8 cellular contexts compared by ENCODE assay signal in the genomic region with DNA sequence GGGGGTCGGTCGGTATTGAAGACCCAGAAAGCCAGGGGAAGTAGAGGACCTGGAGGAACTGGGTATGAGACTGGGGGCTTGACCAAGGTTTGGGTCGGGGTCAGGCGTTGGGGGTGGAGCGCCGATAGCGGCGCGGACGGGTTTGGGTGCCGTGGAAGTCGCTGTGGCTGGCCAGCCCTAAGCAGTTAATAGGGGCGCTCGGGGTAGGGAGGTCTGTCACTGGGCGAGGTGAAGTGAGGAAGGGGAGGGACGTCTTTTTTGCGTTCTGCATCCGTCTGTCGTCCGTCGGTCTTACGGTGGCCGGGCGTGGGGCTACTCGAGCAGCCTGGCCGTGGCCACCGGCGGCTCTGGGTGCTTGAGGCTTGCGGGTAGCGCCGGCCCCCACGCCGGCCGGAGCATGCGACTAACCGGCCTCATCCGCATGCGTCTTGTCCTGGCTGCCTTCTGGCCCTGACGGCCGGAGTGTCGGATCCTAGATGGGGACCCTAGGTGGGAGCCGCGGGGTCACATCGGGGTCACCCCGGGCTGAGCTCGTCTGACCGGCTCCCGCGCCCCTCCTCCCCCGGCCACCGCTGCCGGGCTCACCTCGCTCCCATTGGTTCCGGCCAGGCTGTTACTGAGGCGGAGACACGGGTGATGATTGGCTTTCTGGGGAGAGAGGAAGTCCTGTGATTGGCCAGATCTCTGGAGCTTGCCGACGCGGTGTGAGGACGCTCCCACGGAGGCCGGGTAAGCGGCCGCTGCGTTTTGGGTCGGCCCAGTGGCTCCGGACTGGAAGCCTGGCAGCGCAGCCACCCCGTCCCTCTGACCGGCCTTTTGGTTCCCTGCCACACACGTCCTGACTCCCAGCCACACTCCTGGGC. TPM values are rescaled to one million over a fixed set of nuclear protein-coding genes. Genes with fewer than 3 reads are reported as not detected.
DNase-seq lines count a peak whose midpoint lies in the region; ATAC-seq, FAIRE-seq and TF ChIP-seq lines count a peak whose summit lies in the region.

No MANE protein-coding gene starts in this region.

- H3K27ac ChIP-seq in HUES6 (ENCODE audit: low read depth, low read length) (peak overlapping the region; percentile 44; the same call in 1 of the 2 replicates), PC-3 (ENCODE audit: low read length) (peak overlapping the region; percentile 98)

- FAIRE-seq in D721Med (lab: Jason Lieb, UNC), result no peak

- H3K4me1 Mint-ChIP-seq in activated T-cell treated with anti-CD3 and anti-CD28 coated beads, Interleukin-2, amount 50 U/mL, for 4 hours (ENCODE audit: low read depth), result peaks cover 36% of the 10 kb centered on the region

- H3K4me1 ChIP-seq in HUES6 (ENCODE audit: control insufficient read depth, insufficient read depth, low read length), result peaks cover 11% of the 10 kb centered on the region; the same call in 1 of the 2 replicates
- peaks cover 19% of the 10 kb centered on the region for H3K4me1 ChIP-seq in PC-3 (ENCODE audit: insufficient read depth, low read length)

- H3K9me3 ChIP-seq in HUES6 (ENCODE audit: control insufficient read depth, insufficient read depth, low read depth, low read length), result no peaks in the 10 kb centered on the region
- no peaks in the 10 kb centered on the region for H3K9me3 ChIP-seq in PC-3 (ENCODE audit: low read length)

- H4K20me1 ChIP-seq in PC-3 (ENCODE audit: low read length), result no peaks in the 10 kb centered on the region

- H3K36me3 Mint-ChIP-seq in activated T-cell treated with anti-CD3 and anti-CD28 coated beads, Interleukin-2, amount 50 U/mL, for 4 hours (ENCODE audit: insufficient read depth), result peaks cover 23% of the 10 kb centered on the region

- H3K4me3 ChIP-seq in HUES6 (ENCODE audit: low read depth, low read length) (peak overlapping the region; percentile 95), PC-3 (ENCODE audit: low read length) (peak overlapping the region; percentile 84)

- BruUV-seq in PC-3 (replicated peaks; lab: Mats Ljungman, UMichigan), result no TSS peak

- ATAC-seq in GM21367 (IDR thresholded peaks at IDR 0.05; ENCODE audit: unreplicated experiment), result peak; percentile 29
- ATAC-seq in PC-3, result peak; percentile 67
- ATAC-seq in activated T-cell treated with anti-CD3 and anti-CD28 coated beads, Interleukin-2, amount 50 U/mL, for 4 hours, result peak; percentile 40 to 46

- DNase-seq in D721Med (ENCODE audit: insufficient read length, low spot score), result peak; percentile 75
- DNase-seq in PC-3, result peak; percentile 88
- peak; percentile 71 for DNase-seq in activated T-cell treated with anti-CD3 and anti-CD28 coated beads, Interleukin-2, amount 50 U/mL, for 4 hours
- DNase-seq in erythroblast (lab: John Stamatoyannopoulos, UW), result peak; percentile 92 to 94
- DNase-seq in mucosa of gallbladder (ENCODE audit: low spot score), result peak; percentile 93
- DNase-seq in stimulated activated CD8-positive, alpha-beta memory T cell treated with anti-CD3 and anti-CD28 coated beads, Interleukin-7, amount 100 ng/mL, for 24 hours (ENCODE audit: low read depth), result peak; percentile 72

- CTCF ChIA-PET in PC-3 (lab: Charles Lee), result interaction anchor here (0.5 to 1.4 kb wide), 6 partner anchors 20 to 157 kb away, joined by 3 to 6 read pairs (median 3); no protein-coding TSS in a partner anchor

- H3K9me2 ChIP-seq in PC-3 (replicated peaks; ENCODE audit: low read length), result no peaks in the 10 kb centered on the region

- POLR2A ChIA-PET in PC-3 (lab: Charles Lee; ENCODE audit: unreplicated experiment), result interaction anchor here (0.5 to 1.2 kb wide), 2 partner anchors 9 to 275 kb away, joined by 4 read pairs; no protein-coding TSS in a partner anchor

- no peaks in the 10 kb centered on the region for H3K9me3 Mint-ChIP-seq in activated T-cell treated with anti-CD3 and anti-CD28 coated beads, Interleukin-2, amount 50 U/mL, for 4 hours

- TF ChIP-seq CTCF in D721Med (IDR thresholded peaks at IDR 0.05; ENCODE audit: insufficient read depth, missing control alignments) (no peak), PC-3 (conservative IDR thresholded peaks at IDR 0.05; ENCODE audit: low read depth, low read length) (no peak)

- H2AFZ ChIP-seq in PC-3 (ENCODE audit: low read length), result no peak overlapping the region

- peak; percentile 86 for TF ChIP-seq POLR2A in erythroblast (IDR thresholded peaks at IDR 0.05; ENCODE audit: low read length)

- peak overlapping the region; percentile 88 for H3K4me2 ChIP-seq in PC-3 (ENCODE audit: low read length)

- H3K79me2 ChIP-seq in PC-3 (ENCODE audit: low read length), result peaks cover 32% of the 10 kb centered on the region

- H3K9ac ChIP-seq in HUES6 (ENCODE audit: low read length) (peak overlapping the region; percentile 75), PC-3 (ENCODE audit: low read length) (peak overlapping the region; percentile 100)

- no peaks in the 10 kb centered on the region for H3K27me3 Mint-ChIP-seq in activated T-cell treated with anti-CD3 and anti-CD28 coated beads, Interleukin-2, amount 50 U/mL, for 4 hours (ENCODE audit: low read depth)

- no peaks in the 10 kb centered on the region for H3F3A ChIP-seq in PC-3 (ENCODE audit: low read length, unreplicated experiment)

- peaks cover 19% of the 10 kb centered on the region for H3K36me3 ChIP-seq in HUES6 (ENCODE audit: control insufficient read depth, insufficient read depth, low read length)
- H3K36me3 ChIP-seq in PC-3 (ENCODE audit: low read depth, low read length), result no peaks in the 10 kb centered on the region; the same call in 1 of the 2 replicates

- intact Hi-C loops in PC-3 (cut with micrococcal nuclease), result loop anchor here (5.0 kb wide), 1 partner anchor 102 kb away; no protein-coding TSS in a partner anchor

- H3K4me3 Mint-ChIP-seq in activated T-cell treated with anti-CD3 and anti-CD28 coated beads, Interleukin-2, amount 50 U/mL, for 4 hours, result peak overlapping the region; percentile 96

- H3K27me3 ChIP-seq in HUES6 (ENCODE audit: control insufficient read depth, insufficient read depth, low read length), result peaks cover 20% of the 10 kb centered on the region
- no peaks in the 10 kb centered on the region for H3K27me3 ChIP-seq in PC-3 (ENCODE audit: low read length)

RNA-seq across cellular contexts. Expression of a gene that starts 10.3 kb away (rescaled TPM):
- total RNA-seq in PC-3 (2014; rRNA removed), result 1.5 TPM in 1 of 2 replicates, not detected in the other
- 10 to 100 TPM in 1 of 3 donors, 1 to 10 TPM in 2; 8.9 to 11.1 (median 9.9) TPM for total RNA-seq in activated T-cell treated with anti-CD3 and anti-CD28 coated beads, Interleukin-2, amount 50 U/mL, for 4 hours
- total RNA-seq in mucosa of gallbladder, result 5.8 TPM

RNA-seq across cellular contexts. Expression of a gene that starts 10.5 kb away (rescaled TPM):
- 3.2 and 158 TPM in 2 replicates for total RNA-seq in PC-3 (2014; rRNA removed)
- 100 to 1,000 TPM; 187 to 226 (median 206) TPM for total RNA-seq in activated T-cell treated with anti-CD3 and anti-CD28 coated beads, Interleukin-2, amount 50 U/mL, for 4 hours
- total RNA-seq in mucosa of gallbladder, result 52.5 TPM

RNA-seq across cellular contexts. Expression of a gene that starts 12.8 kb away (rescaled TPM):
- total RNA-seq in PC-3 (2014; rRNA removed) (403 and 409 TPM in 2 replicates), mucosa of gallbladder (79.0 TPM)
- total RNA-seq in activated T-cell treated with anti-CD3 and anti-CD28 coated beads, Interleukin-2, amount 50 U/mL, for 4 hours, result 10 to 100 TPM; 40.4 to 47.5 (median 41.5) TPM

RNA-seq across cellular contexts. Expression of a gene that starts 13.3 kb away (rescaled TPM):
- total RNA-seq in PC-3 (2014; rRNA removed) (16.7 and 23.1 TPM in 2 replicates), mucosa of gallbladder (21.9 TPM)
- total RNA-seq in activated T-cell treated with anti-CD3 and anti-CD28 coated beads, Interleukin-2, amount 50 U/mL, for 4 hours, result 10 to 100 TPM; 19.7 to 20.8 (median 20.6) TPM

RNA-seq across cellular contexts. Expression of a gene that starts 44.1 kb away (rescaled TPM):
- 102 and 151 TPM in 2 replicates for total RNA-seq in PC-3 (2014; rRNA removed)
- total RNA-seq in activated T-cell treated with anti-CD3 and anti-CD28 coated beads, Interleukin-2, amount 50 U/mL, for 4 hours, result 100 to 1,000 TPM; 117 to 127 (median 123) TPM
- total RNA-seq in mucosa of gallbladder, result 127 TPM

Comparison
In these comparisons a context has a peak if more than half of its experiments do, and no peak if none do; other contexts are left out.
1. Peak in every context shown above with its lines: DNase-seq, ATAC-seq, H3K4me3 ChIP-seq and H3K27ac ChIP-seq.